Comparison of ENCODE assay signal across 8 cellular contexts in the genomic region with DNA sequence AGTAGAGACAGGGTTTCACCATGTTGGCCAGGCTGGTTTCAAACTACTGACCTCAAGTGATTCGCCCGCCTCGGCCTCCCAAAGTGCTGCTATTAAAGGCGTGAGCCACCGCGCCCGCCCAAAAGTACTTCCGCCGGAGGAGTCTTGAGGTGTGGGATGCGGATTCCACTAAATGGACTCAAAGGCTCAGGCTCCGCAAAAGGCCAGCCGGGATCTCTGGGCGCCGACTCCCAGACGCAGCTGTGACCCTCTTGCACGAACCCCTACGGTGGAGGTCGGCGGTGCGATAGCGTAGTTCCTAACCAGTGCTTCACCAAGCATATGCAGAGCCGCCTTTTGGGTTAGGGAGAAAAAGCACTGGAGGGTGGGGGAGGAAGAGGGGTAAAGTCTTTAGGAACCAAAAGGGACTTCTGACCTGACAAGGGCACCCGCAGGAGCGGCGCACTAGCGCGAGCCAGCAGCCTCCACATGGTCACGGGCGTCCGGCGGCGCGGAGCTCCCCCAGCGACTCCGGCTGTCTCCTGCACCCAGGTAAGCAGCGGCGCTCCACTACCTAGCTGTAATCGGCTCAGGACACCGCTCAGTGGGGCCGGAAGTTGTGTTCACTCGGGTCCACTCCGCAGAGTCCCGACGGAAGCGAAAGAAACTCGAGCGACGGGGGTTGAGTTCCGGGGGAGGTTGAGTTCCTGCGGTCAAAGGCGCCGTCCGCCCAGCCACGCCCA. TPM values are rescaled to one million over a fixed set of nuclear protein-coding genes. Genes with fewer than 3 reads are reported as not detected.
DNase-seq lines count a peak whose midpoint lies in the region; ATAC-seq and TF ChIP-seq lines count a peak whose summit lies in the region.

A gene (minus strand): TSS at position 590 of the 722 bp plus-strand sequence. CDS start 120 bp downstream, at position 470.

- in situ Hi-C loops in GM13977 (cut with MboI; ENCODE audit: low pct_unique_long_range_greater_than_20kb, low sequenced_read_pairs, unreplicated experiment), result loop anchor here (25.0 kb wide), 1 partner anchor 677 kb away; a partner anchor contains a TSS

- H3K36me3 ChIP-seq in right atrium auricular region (peaks cover 25% of the 10 kb centered on the region), uterus (no peaks in the 10 kb centered on the region)

- H3K9me3 ChIP-seq in right atrium auricular region (no peaks in the 10 kb centered on the region), uterus (no peaks in the 10 kb centered on the region)

- ATAC-seq in HG02884 (IDR thresholded peaks at IDR 0.05; ENCODE audit: unreplicated experiment), result peak; percentile 96

- intact Hi-C loops in T-helper 1 cell treated with Interleukin-12 subunit alpha and Interleukin-12 subunit beta and Interleukin-4 antibody, amounts not matched to agents 30 ng/mL and 1 ng/mL, for 36 hours (cut with micrococcal nuclease), result loop anchor here (1.0 to 5.0 kb wide), 9 partner anchors 8 to 1233 kb away; a partner anchor contains a TSS
- intact Hi-C loops in uterus (cut with DNase I; ENCODE audit: low total_unique reads), result no loop called here

- peak in 1 of 2 donors; percentile 44 for TF ChIP-seq POLR2A in uterus (IDR thresholded peaks at IDR 0.05)

- H3K4me1 ChIP-seq in right atrium auricular region (peaks cover 0 to 12% of the 10 kb centered on the region in 2 donors), uterus (no peaks in the 10 kb centered on the region)

- H3K27ac ChIP-seq in right atrium auricular region, result peak within 1 kb of the TSS; percentile 79 to 85
- H3K27ac ChIP-seq in uterus, result peak within 1 kb of the TSS; percentile 84 to 88

- H3K27me3 ChIP-seq in right atrium auricular region (no peaks in the 10 kb centered on the region), uterus (no peaks in the 10 kb centered on the region)

- DNase-seq in GM13977 (ENCODE audit: low spot score) (peak; percentile 85), NCI-H146 treated with DMSO at 0.1 percent for 48 hours (lab: John Stamatoyannopoulos, UW; ENCODE audit: unreplicated experiment) (peak; percentile 79), amniotic stem cell (lab: John Stamatoyannopoulos, UW) (peak; percentile 70), right atrium auricular region (ENCODE audit: low spot score) (peak; percentile 87), pulmonary artery endothelial cell (ENCODE audit: low read depth, low spot score) (no peak), uterus (peak; percentile 85 to 86)

- H3K4me3 ChIP-seq in right atrium auricular region (peak within 1 kb of the TSS; percentile 92 to 97), uterus (peak within 1 kb of the TSS; percentile 69 to 81)

- TF ChIP-seq CTCF in GM13977 (IDR thresholded peaks at IDR 0.05; ENCODE audit: extremely low read depth, insufficient read depth, missing control alignments) (peak; percentile 20), right atrium auricular region (IDR thresholded peaks at IDR 0.05) (peak in 1 of 2 donors; percentile 44), uterus (IDR thresholded peaks at IDR 0.05) (peak in 3 of 4 experiments; percentile 7 to 24 (median 13))

RNA-seq across cellular contexts. Expression of the gene that starts here (rescaled TPM):
- total RNA-seq in T-helper 1 cell treated with Interleukin-12 subunit alpha and Interleukin-12 subunit beta and Interleukin-4 antibody, amounts not matched to agents 30 ng/mL and 1 ng/mL, for 36 hours, result 67.0 and 68.2 TPM in 2 replicates
- total RNA-seq in right atrium auricular region (10 to 100 TPM; 41.9 to 78.5 TPM), pulmonary artery endothelial cell (53.9 and 63.1 TPM in 2 replicates), uterus (10 to 100 TPM; 14.3 to 64.4 (median 38.9) TPM)
